In genomic region chr16:58249780-58250478, GRCh38 we compare ENCODE assay signal across 8 cellular contexts. TPM values are rescaled to one million over a fixed set of nuclear protein-coding genes. Genes with fewer than 3 reads are reported as not detected.
DNase-seq lines count a peak whose midpoint lies in the region; ATAC-seq, FAIRE-seq and TF ChIP-seq lines count a peak whose summit lies in the region.

No MANE protein-coding gene starts in this region.

- no peaks in the 10 kb centered on the region for H3K36me3 ChIP-seq in keratinocyte (ENCODE audit: control insufficient read depth in 2 of 2, extremely low read depth in 1 of 2, insufficient read depth in 2 of 2, low read length in 2 of 2)

- peak overlapping the region; percentile 91 for H3K4me2 ChIP-seq in keratinocyte (ENCODE audit: control insufficient read depth, extremely low read depth, insufficient read depth, low read depth, low read length)

- H2AFZ ChIP-seq in keratinocyte (ENCODE audit: control insufficient read depth, low read length) = peak overlapping the region; percentile 97

- H3K9me3 ChIP-seq in keratinocyte (ENCODE audit: control insufficient read depth, low read depth, low read length) = no peaks in the 10 kb centered on the region

- H3K9ac ChIP-seq in keratinocyte (ENCODE audit: control insufficient read depth, extremely low read depth, insufficient read depth, low read length) = peak overlapping the region; percentile 92

- dilution Hi-C loops in keratinocyte (cut with MboI; ENCODE audit: extremely low pct_ligation_motif_present, low sequenced_read_pairs) = no loop called here

- peak overlapping the region; percentile 78 for H3K27ac ChIP-seq in keratinocyte (ENCODE audit: control insufficient read depth, insufficient read depth, low read length)

- ATAC-seq in GM18505 (IDR thresholded peaks at IDR 0.05; ENCODE audit: unreplicated experiment) = peak; percentile 90
- ATAC-seq in HG02943 (IDR thresholded peaks at IDR 0.05; ENCODE audit: low read depth, unreplicated experiment) = peak; percentile 78

- peaks cover 3% of the 10 kb centered on the region for H3K4me1 ChIP-seq in keratinocyte (ENCODE audit: control insufficient read depth, extremely low read depth, insufficient read depth, low read length)

- DNase-seq in 8988T (peak; percentile 85), NCI-H2107 treated with DMSO at 0.1 percent for 48 hours (lab: John Stamatoyannopoulos, UW; ENCODE audit: unreplicated experiment) (peak; percentile 45), cardiac fibroblast (ENCODE audit: low read depth in 2 of 2) (peak; percentile 73 to 79), keratinocyte (ENCODE audit: low read depth, low spot score) (peak; percentile 42)
- DNase-seq in stimulated activated CD4-positive, alpha-beta T cell treated with anti-CD3 and anti-CD28 coated beads, Interleukin-12 subunit alpha, Interleukin-12 subunit beta, amount 100 ng/mL, for 48 hours (ENCODE audit: low read depth in 2 of 3, low spot score in 1 of 3) = peak; percentile 68 to 77 (median 72)

- H3K27me3 ChIP-seq in keratinocyte (ENCODE audit: control insufficient read depth, extremely low read depth, insufficient read depth, low read length) = no peaks in the 10 kb centered on the region

- H3K4me3 ChIP-seq in WI38 (ENCODE audit: low read depth, low read length) (peak overlapping the region; percentile 59), cardiac fibroblast (replicated peaks in 1 of 2; ENCODE audit: low read depth in 2 of 2, low read length in 2 of 2) (peak overlapping the region; percentile 72 to 75), keratinocyte (ENCODE audit: control insufficient read depth in 2 of 3, extremely low read depth in 1 of 3, insufficient read depth in 2 of 3, low read depth in 1 of 3, low read length in 3 of 3) (peak overlapping the region; percentile 85 to 99 (median 94))

- FAIRE-seq in keratinocyte (lab: Jason Lieb, UNC) = no peak

- H3K9me1 ChIP-seq in keratinocyte (ENCODE audit: control insufficient read depth, extremely low read depth, insufficient read depth, low read length) = no peaks in the 10 kb centered on the region

- TF ChIP-seq CTCF in WI38 (IDR thresholded peaks at IDR 0.05; ENCODE audit: low read depth, low read length) (no peak), cardiac fibroblast (IDR thresholded peaks at IDR 0.05; ENCODE audit: low read depth, low read length) (no peak), keratinocyte (optimal IDR thresholded peaks at IDR 0.05 in 1 of 3, IDR thresholded peaks at IDR 0.05 in 1 of 3, conservative IDR thresholded peaks at IDR 0.05 in 1 of 3; ENCODE audit: extremely low read depth in 1 of 3, insufficient read depth in 2 of 3, low read length in 3 of 3) (peak in 1 of 3 experiments; percentile 13)

- no peaks in the 10 kb centered on the region for H4K20me1 ChIP-seq in keratinocyte (ENCODE audit: control insufficient read depth, extremely low read depth, insufficient read depth, low read length)

- peak; percentile 58 for TF ChIP-seq POLR2A in GM18505 (IDR thresholded peaks at IDR 0.05; ENCODE audit: borderline replicate concordance, extremely low read depth, insufficient read depth, insufficient read length)

- H3K79me2 ChIP-seq in keratinocyte (ENCODE audit: control insufficient read depth, insufficient read depth, low read length) = no peaks in the 10 kb centered on the region

RNA-seq across cellular contexts. Expression of gene PRSS54, which starts 44.9 kb away (rescaled TPM):
- polyA plus RNA-seq in keratinocyte = not detected in 3 replicates
- not detected for polyA plus RNA-seq in keratinocyte (2011; ENCODE audit: low read depth)
- not detected in 2 replicates for polyA plus RNA-seq in keratinocyte (2011; cell fraction: cytosol; rRNA removed)
- not detected in 2 replicates for polyA plus RNA-seq in keratinocyte (2011; cell fraction: nucleus; rRNA removed)
- polyA plus RNA-seq in keratinocyte (2012; ENCODE audit: low replicate concordance) = not detected in 2 replicates
- 0.49 TPM in 1 of 3 replicates, not detected in the others for polyA minus RNA-seq in keratinocyte
- polyA minus RNA-seq in keratinocyte (2011; cell fraction: cytosol; rRNA and poly(A)+ RNA removed) = not detected
- not detected in 2 replicates for polyA minus RNA-seq in keratinocyte (2011; cell fraction: nucleus; rRNA and poly(A)+ RNA removed)

RNA-seq across cellular contexts. Expression of gene CSNK2A2, which starts 52.0 kb away (rescaled TPM):
- 33.0 to 72.2 TPM (median 49.6 TPM) in 3 replicates for polyA plus RNA-seq in keratinocyte
- polyA plus RNA-seq in keratinocyte (2011; ENCODE audit: low read depth) = 115 TPM
- polyA plus RNA-seq in keratinocyte (2011; cell fraction: cytosol; rRNA removed) = 53.9 and 84.8 TPM in 2 replicates
- polyA plus RNA-seq in keratinocyte (2011; cell fraction: nucleus; rRNA removed) = 55.7 and 64.3 TPM in 2 replicates
- 52.1 and 85.3 TPM in 2 replicates for polyA plus RNA-seq in keratinocyte (2012; ENCODE audit: low replicate concordance)
- polyA minus RNA-seq in keratinocyte = 59.2 to 98.7 TPM (median 64.5 TPM) in 3 replicates
- polyA minus RNA-seq in keratinocyte (2011; cell fraction: cytosol; rRNA and poly(A)+ RNA removed) = 40.7 TPM
- 24.5 and 51.0 TPM in 2 replicates for polyA minus RNA-seq in keratinocyte (2011; cell fraction: nucleus; rRNA and poly(A)+ RNA removed)

Comparison
In these comparisons a context has a peak if more than half of its experiments do, and no peak if none do; other contexts are left out.
1. Peak in every context shown above with its lines: DNase-seq, ATAC-seq, H3K4me3 ChIP-seq and H3K27ac ChIP-seq.